8 cellular contexts compared by ENCODE assay signal in the genomic region with DNA sequence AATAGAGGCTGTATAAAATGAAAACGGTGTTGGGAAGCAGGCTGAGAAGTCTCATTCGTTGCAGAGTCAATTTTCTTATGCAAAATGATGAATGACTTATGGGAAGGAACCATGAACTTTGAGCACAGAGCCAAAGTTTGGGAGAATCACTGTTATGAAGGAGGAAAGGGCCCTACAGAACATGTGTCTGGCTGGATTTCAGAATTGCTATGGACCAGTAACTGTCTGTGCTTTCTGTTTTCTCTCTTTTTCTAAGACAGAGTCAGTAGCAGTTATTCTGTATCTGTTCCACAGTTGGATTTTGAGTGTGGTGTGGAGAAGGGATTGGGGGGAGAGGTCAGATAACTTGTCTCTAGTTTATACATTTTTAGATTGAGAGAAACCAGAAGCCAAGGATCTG.
"Had no signal": no experiment of that assay in that cellular context is flagged by ENCODE, and none has a peak within 500 bp of the region (broad histone marks: within the 10 kb centered on the region; RNA-seq: fewer than 3 reads in every experiment).

No MANE protein-coding gene starts in this region.

- DNase-seq: GDM1, GF-D8 had no signal

- FAIRE-seq: G401.6, GM12878, GM12891, GM12892, GM18507, GM19239 had no signal

- ATAC-seq: GM12878 had no signal

- H3K4me3 ChIP-seq: GM12878 had no signal
